In the genomic region with DNA sequence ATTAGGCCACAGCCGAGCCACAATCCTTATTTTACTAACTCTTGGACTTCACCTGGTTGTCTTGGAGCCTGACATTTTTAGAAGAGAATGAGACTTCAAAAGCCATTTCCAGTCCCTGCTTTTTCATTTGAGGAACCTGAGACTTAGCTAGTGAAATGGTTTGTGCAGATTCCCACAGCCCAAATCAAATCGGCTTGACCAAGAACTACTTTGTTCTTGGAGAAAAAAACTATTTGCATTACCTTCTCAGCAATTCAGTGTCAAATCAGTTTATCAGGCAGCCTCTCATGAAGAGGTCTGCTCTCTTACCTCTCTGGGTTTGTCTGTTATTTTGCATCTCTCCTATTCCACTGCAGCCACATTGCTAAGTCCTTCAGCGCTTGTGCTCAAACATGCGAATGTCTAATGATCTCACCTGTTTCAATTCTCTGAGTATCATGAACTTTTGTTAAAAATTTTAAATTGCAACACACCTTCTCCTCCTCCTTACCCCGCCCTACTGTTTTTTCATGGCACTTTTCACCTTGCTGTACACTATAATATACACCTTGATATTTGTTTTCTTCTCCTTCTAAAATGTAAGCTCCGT, we compare ENCODE assay signal across 8 cellular contexts. TPM values are rescaled to one million over a fixed set of nuclear protein-coding genes. Genes with fewer than 3 reads are reported as not detected.
DNase-seq lines count a peak whose midpoint lies in the region; ATAC-seq and TF ChIP-seq lines count a peak whose summit lies in the region.

No MANE protein-coding gene starts in this region.

- no peak overlapping the region for H3K27ac ChIP-seq in KMS-11
- H3K27ac ChIP-seq in duodenal mucosa (ENCODE audit: low read depth, low read length) = peak overlapping the region; percentile 99
- peak overlapping the region; percentile 95 for H3K27ac ChIP-seq in osteoblast (ENCODE audit: low read depth, low read length)

- peaks cover 5% of the 10 kb centered on the region; the same call in 1 of the 2 replicates for H3K79me2 ChIP-seq in KMS-11 (ENCODE audit: insufficient read depth, low read depth)
- peaks cover 43% of the 10 kb centered on the region for H3K79me2 ChIP-seq in osteoblast (ENCODE audit: insufficient read depth, low read length)

- H2AFZ ChIP-seq in KMS-11 (ENCODE audit: low read depth) (peak overlapping the region; percentile 81), osteoblast (ENCODE audit: low read length) (peak overlapping the region; percentile 95)

- H3K9me3 ChIP-seq in duodenal mucosa (ENCODE audit: control insufficient read depth in 1 of 2, low read length in 2 of 2) (no peaks in the 10 kb centered on the region), osteoblast (ENCODE audit: low read depth, low read length) (no peaks in the 10 kb centered on the region)

- TF ChIP-seq CTCF in KMS-11 (conservative IDR thresholded peaks at IDR 0.05; ENCODE audit: low read depth, low read length) (no peak), osteoblast (IDR thresholded peaks at IDR 0.05; ENCODE audit: extremely low read depth, low read depth, low read length) (no peak)

- H3K27me3 ChIP-seq in KMS-11 (ENCODE audit: insufficient read depth, low read depth) (no peaks in the 10 kb centered on the region), duodenal mucosa (ENCODE audit: control insufficient read depth in 1 of 2, insufficient read depth in 2 of 2, low read length in 2 of 2) (no peaks in the 10 kb centered on the region), osteoblast (ENCODE audit: insufficient read depth, low read length) (no peaks in the 10 kb centered on the region)

- DNase-seq in osteoblast (ENCODE audit: insufficient read length, low spot score, missing footprints) (peak; percentile 41), HCEC 1CT (no peak), DMS153 treated with DMSO at 0.1 percent for 48 hours (lab: John Stamatoyannopoulos, UW; ENCODE audit: unreplicated experiment) (no peak), GDM1 (lab: John Stamatoyannopoulos, UW) (no peak)

- H4K20me1 ChIP-seq in KMS-11 (ENCODE audit: insufficient read depth) (no peaks in the 10 kb centered on the region), osteoblast (ENCODE audit: insufficient read depth, low read length) (peaks cover 24% of the 10 kb centered on the region)

- no peak overlapping the region for H3K4me3 ChIP-seq in KMS-11 (IDR thresholded peaks at IDR 0.05; ENCODE audit: insufficient read depth, low read depth, low read length)
- peak overlapping the region; percentile 88 to 93 for H3K4me3 ChIP-seq in duodenal mucosa (ENCODE audit: low read depth in 1 of 2, low read length in 2 of 2)
- peak overlapping the region; percentile 96 for H3K4me3 ChIP-seq in osteoblast (ENCODE audit: insufficient read depth, low read length)

- H3K36me3 ChIP-seq in KMS-11 (ENCODE audit: insufficient read depth) = no peaks in the 10 kb centered on the region
- no peaks in the 10 kb centered on the region for H3K36me3 ChIP-seq in duodenal mucosa (ENCODE audit: control insufficient read depth in 1 of 2, insufficient read depth in 2 of 2, low read length in 2 of 2)
- H3K36me3 ChIP-seq in osteoblast (ENCODE audit: insufficient read depth, low read length) = no peaks in the 10 kb centered on the region

- H3K4me1 ChIP-seq in KMS-11 (ENCODE audit: low read depth, poor library complexity, severe bottlenecking) (peaks cover 17% of the 10 kb centered on the region), duodenal mucosa (ENCODE audit: control insufficient read depth in 1 of 2, insufficient read depth in 2 of 2, low read length in 2 of 2) (peaks cover 33 to 47% of the 10 kb centered on the region in 2 donors), osteoblast (ENCODE audit: insufficient read depth, low read length) (peaks cover 23% of the 10 kb centered on the region)

- ATAC-seq in GM19438 (IDR thresholded peaks at IDR 0.05; ENCODE audit: low read depth, unreplicated experiment) = peak; percentile 2
- no peak for ATAC-seq in HG02610 (IDR thresholded peaks at IDR 0.05; ENCODE audit: unreplicated experiment)

- H3K4me2 ChIP-seq in KMS-11 (peak overlapping the region; percentile 93), osteoblast (ENCODE audit: insufficient read depth, low read length) (peak overlapping the region; percentile 98)

- H3K9ac ChIP-seq in KMS-11 (peak overlapping the region; percentile 63; the same call in 1 of the 2 replicates), duodenal mucosa (ENCODE audit: low read depth in 1 of 2, low read length in 2 of 2) (peak overlapping the region; percentile 20 to 97)

RNA-seq across cellular contexts. Expression of a gene that starts 0.6 kb away (rescaled TPM):
- total RNA-seq in osteoblast = 62.6 and 68.1 TPM in 2 replicates

RNA-seq across cellular contexts. Expression of a gene that starts 46.3 kb away (rescaled TPM):
- total RNA-seq in osteoblast = not detected in 2 replicates
